Comparison of ENCODE assay signal across 20 cellular contexts in the genomic region with DNA sequence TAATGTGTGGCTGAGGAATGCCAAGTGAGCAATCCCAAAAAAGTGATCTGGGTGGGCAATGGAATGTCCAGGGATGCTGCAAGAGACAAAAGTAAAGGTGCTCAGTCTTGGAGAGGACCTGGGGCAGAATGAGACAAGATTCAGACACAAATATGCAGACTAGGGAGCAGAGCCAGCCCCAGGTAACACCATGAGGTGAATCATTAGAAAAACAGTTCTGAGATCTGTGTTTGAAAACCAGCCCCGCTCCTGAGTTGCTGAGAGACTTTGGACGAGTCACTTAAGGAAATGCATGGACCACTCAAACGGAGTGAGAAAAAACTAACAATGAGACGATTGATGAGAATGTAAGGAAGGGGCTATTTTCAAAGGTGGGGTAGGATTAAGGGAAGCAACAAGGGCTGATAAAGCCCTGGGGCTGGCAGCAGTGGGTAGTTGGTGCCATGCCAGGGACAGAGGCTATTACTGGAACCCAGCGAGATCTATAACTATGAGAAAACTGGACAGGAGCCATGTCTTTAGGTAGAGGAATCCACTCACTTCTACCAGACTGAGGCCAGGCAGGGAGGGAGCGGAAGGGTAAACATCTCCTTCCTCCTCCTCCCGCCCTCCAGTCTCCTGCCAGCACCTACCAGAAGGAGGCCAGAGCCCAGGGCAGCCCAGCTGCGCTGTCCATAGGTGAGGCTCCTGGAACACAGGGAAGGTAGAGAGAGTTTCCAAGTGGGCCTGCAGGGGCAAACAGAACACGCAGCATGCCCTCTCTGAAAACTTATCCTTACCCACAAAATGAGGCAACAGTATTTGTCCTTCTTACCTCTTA.
A peak's percentile ranks its signal among the peaks of the same experiment; 100 is the strongest.
DNase-seq lines count a peak whose midpoint lies in the region; ATAC-seq and TF ChIP-seq lines count a peak whose summit lies in the region.
"Had no signal": no experiment of that assay in that cellular context is flagged by ENCODE, and none has a peak within 500 bp of the region (broad histone marks: within the 10 kb centered on the region; RNA-seq: fewer than 3 reads in every experiment).

No MANE protein-coding gene starts in this region.

- H3K9me3 ChIP-seq in esophagus muscularis mucosa (no peaks in the 10 kb centered on the region), upper lobe of left lung (no peaks in the 10 kb centered on the region), ascending aorta (no peaks in the 10 kb centered on the region), MM.1S (replicated peaks; ENCODE audit: insufficient read depth, low read length) (no peaks in the 10 kb centered on the region)

- H3K4me1 ChIP-seq in esophagus muscularis mucosa (peaks cover 22 to 45% (median 40%) of the 10 kb centered on the region in 4 donors), upper lobe of left lung (peaks cover 0 to 14% (median 10%) of the 10 kb centered on the region in 4 donors), ascending aorta (peaks cover 5 to 11% of the 10 kb centered on the region in 2 donors), MM.1S (ENCODE audit: low read length) (no peaks in the 10 kb centered on the region)

- no peaks in the 10 kb centered on the region for H3K27me3 ChIP-seq in esophagus muscularis mucosa
- H3K27me3 ChIP-seq in upper lobe of left lung, result no peaks in the 10 kb centered on the region
- H3K27me3 ChIP-seq in ascending aorta, result no peaks in the 10 kb centered on the region
- H3K27me3 ChIP-seq in MM.1S (replicated peaks; ENCODE audit: insufficient read depth, low read length), result no peaks in the 10 kb centered on the region

- no peaks in the 10 kb centered on the region for H4K20me1 ChIP-seq in MM.1S (ENCODE audit: insufficient read depth, low read length)

- WGBS in esophagus muscularis mucosa, result 83% methylated on average over 9 of the region's 9 CpGs
- 44 to 65% methylated on average over 8 to 9 of the region's 9 CpGs for WGBS in upper lobe of left lung, 2 donors

- no peak for TF ChIP-seq EP300 in esophagus muscularis mucosa (IDR thresholded peaks at IDR 0.05)
- no peak for TF ChIP-seq EP300 in upper lobe of left lung (IDR thresholded peaks at IDR 0.05)

- ATAC-seq in left ventricle myocardium superior, result peak; percentile 11
- no peak for ATAC-seq in upper lobe of left lung (ENCODE audit: low FRiP score in 2 of 2)
- ATAC-seq: naive thymus-derived CD4-positive, alpha-beta T cell had no signal

- H3K79me2 ChIP-seq in MM.1S (ENCODE audit: low read length), result no peaks in the 10 kb centered on the region

- no peak overlapping the region for H2AFZ ChIP-seq in MM.1S (ENCODE audit: low read length)

- H3K27ac ChIP-seq in esophagus muscularis mucosa (replicated peaks in 1 of 4) (no peak overlapping the region), upper lobe of left lung (no peak overlapping the region), ascending aorta (no peak overlapping the region), MM.1S (ENCODE audit: low read length) (no peak overlapping the region)

- no peak overlapping the region for H3K9ac ChIP-seq in MM.1S (ENCODE audit: low read length)

- TF ChIP-seq POLR2A in esophagus muscularis mucosa (IDR thresholded peaks at IDR 0.05; ENCODE audit: low read depth) (no peak), upper lobe of left lung (IDR thresholded peaks at IDR 0.05) (no peak)

- H3K4me2 ChIP-seq in MM.1S (ENCODE audit: low read depth, low read length), result no peak overlapping the region

- intact Hi-C loops in left ventricle myocardium superior (cut with micrococcal nuclease), result no loop called here
- intact Hi-C loops in cardiac septum (cut with DNase I), result no loop called here
- intact Hi-C loops in esophagus muscularis mucosa (cut with DNase I), result loop anchor here (5.0 kb wide), 1 partner anchor 127 kb away; no protein-coding TSS in a partner anchor
- intact Hi-C loops in ascending aorta (cut with DNase I), result no loop called here

- DNase-seq in left ventricle myocardium superior (no peak), cardiac septum (ENCODE audit: low spot score) (no peak), NCI-H69 (lab: John Stamatoyannopoulos, UW) (peak; percentile 20), esophagus muscularis mucosa (ENCODE audit: extremely low spot score) (peak; percentile 57), upper lobe of left lung (peak; percentile 21 to 40), DMS53 treated with DMSO at 0.1 percent for 48 hours (lab: John Stamatoyannopoulos, UW; ENCODE audit: unreplicated experiment) (no peak), ascending aorta (ENCODE audit: low spot score in 2 of 2) (no peak), MM.1S (no peak)
- DNase-seq: activated CD4-positive, alpha-beta T cell treated with anti-CD3 and anti-CD28 coated beads for 1 hour; activated effector memory CD4-positive, alpha-beta T cell treated with anti-CD3 and anti-CD28 coated beads, Interleukin-2, amount 50 U/mL, for 16 hours; amniotic stem cell; CD4-positive, CD25-positive, alpha-beta regulatory T cell; DMS79; H9; Kasumi-1; naive thymus-derived CD4-positive, alpha-beta T cell; NCI-H146; NCI-H446; stimulated activated naive CD4-positive, alpha-beta T cell treated with Interleukin-2 at 50 U/mL for 16 hours had no signal

- H3K4me3 ChIP-seq in esophagus muscularis mucosa, result no peak overlapping the region
- H3K4me3 ChIP-seq in upper lobe of left lung, result no peak overlapping the region
- no peak overlapping the region for H3K4me3 ChIP-seq in ascending aorta
- H3K4me3 ChIP-seq in MM.1S (ENCODE audit: low read length), result no peak overlapping the region
- H3K4me3 ChIP-seq: lung had no signal

- TF ChIP-seq CTCF in esophagus muscularis mucosa (IDR thresholded peaks at IDR 0.05) (no peak), upper lobe of left lung (IDR thresholded peaks at IDR 0.05) (no peak), ascending aorta (IDR thresholded peaks at IDR 0.05) (no peak), MM.1S (IDR thresholded peaks at IDR 0.05; ENCODE audit: low read length) (no peak)

- H3F3A ChIP-seq in MM.1S (ENCODE audit: insufficient read depth, low read length), result no peaks in the 10 kb centered on the region

- no peaks in the 10 kb centered on the region for H3K9me2 ChIP-seq in MM.1S (replicated peaks; ENCODE audit: insufficient read depth, low read length)

- H3K36me3 ChIP-seq in esophagus muscularis mucosa (no peaks in the 10 kb centered on the region), upper lobe of left lung (no peaks in the 10 kb centered on the region), ascending aorta (no peaks in the 10 kb centered on the region), MM.1S (replicated peaks; ENCODE audit: insufficient read depth, low read length) (no peaks in the 10 kb centered on the region)

Comparison
In these comparisons a context has a peak if more than half of its experiments do, and no peak if none do; other contexts are left out.
1. DNase-seq: peak in NCI-H69 (single experiment), esophagus muscularis mucosa (single experiment) and upper lobe of left lung (2 of 2); none in left ventricle myocardium superior (single experiment), cardiac septum (single experiment), DMS53 treated with DMSO at 0.1 percent for 48 hours (single experiment), ascending aorta (0 of 2) and MM.1S (single experiment).